ENCODE assay signal across 22 cellular contexts in genomic region chr2:133248264-133248663, GRCh38.
"Had no signal": no experiment of that assay in that cellular context is flagged by ENCODE, and none has a peak within 500 bp of the region (broad histone marks: within the 10 kb centered on the region; RNA-seq: fewer than 3 reads in every experiment).

No MANE protein-coding gene starts in this region.

- ATAC-seq: effector memory CD8-positive, alpha-beta T cell; naive thymus-derived CD8-positive, alpha-beta T cell had no signal

- H3K27me3 ChIP-seq: adrenal gland, brain microvascular endothelial cell, right lobe of liver, tibial nerve had no signal

- H3K4me3 Mint-ChIP-seq: activated naive CD8-positive, alpha-beta T cell treated with anti-CD3 and anti-CD28 coated beads for 36 hours; effector memory CD8-positive, alpha-beta T cell; naive thymus-derived CD8-positive, alpha-beta T cell had no signal

- H3K27me3 Mint-ChIP-seq: effector memory CD8-positive, alpha-beta T cell had no signal

- H3K27ac ChIP-seq: lower lobe of right lung had no signal

- H3K27ac Mint-ChIP-seq: activated naive CD8-positive, alpha-beta T cell treated with anti-CD3 and anti-CD28 coated beads for 36 hours; effector memory CD8-positive, alpha-beta T cell; naive thymus-derived CD8-positive, alpha-beta T cell had no signal

- H3K36me3 ChIP-seq: adrenal gland, brain microvascular endothelial cell, lower lobe of right lung, right lobe of liver, tibial nerve had no signal

- DNase-seq: activated CD4-positive, alpha-beta T cell treated with anti-CD3 and anti-CD28 coated beads for 4 hours; activated CD4-positive, alpha-beta T cell treated with anti-CD3 and anti-CD28 coated beads, Interleukin-2, amount 50 U/mL, for 48 hours; activated CD4-positive, CD25-positive, alpha-beta regulatory T cell; activated CD8-positive, alpha-beta memory T cell treated with anti-CD3 and anti-CD28 coated beads for 24 hours; activated effector memory CD4-positive, alpha-beta T cell treated with Interleukin-2 at 50 U/mL for 16 hours; activated naive CD4-positive, alpha-beta T cell treated with Interleukin-2 at 50 U/mL for 16 hours; activated naive CD8-positive, alpha-beta T cell treated with anti-CD3 and anti-CD28 coated beads for 36 hours; brain microvascular endothelial cell; caudate nucleus; cortex of kidney; effector memory CD8-positive, alpha-beta T cell; erythroblast; foreskin fibroblast; lower lobe of right lung; mesenchymal stem cell; naive thymus-derived CD8-positive, alpha-beta T cell; posterior cingulate gyrus; right lobe of liver; stimulated activated CD4-positive, alpha-beta T cell treated with anti-CD3 and anti-CD28 coated beads, Interleukin-2, amount 100 ng/mL, for 48 hours; stimulated activated naive CD4-positive, alpha-beta T cell treated with Interleukin-2 at 50 U/mL for 16 hours had no signal

- H3K4me3 ChIP-seq: adrenal gland, lower lobe of right lung, right lobe of liver, tibial nerve had no signal

- H3K36me3 Mint-ChIP-seq: activated naive CD8-positive, alpha-beta T cell treated with anti-CD3 and anti-CD28 coated beads for 36 hours; naive thymus-derived CD8-positive, alpha-beta T cell had no signal

- H3K9me3 ChIP-seq: adrenal gland, lower lobe of right lung, right lobe of liver, tibial nerve had no signal

- H3K4me1 ChIP-seq: adrenal gland had no signal
